Comparison of ENCODE assay signal across 27 cellular contexts in the genomic region with DNA sequence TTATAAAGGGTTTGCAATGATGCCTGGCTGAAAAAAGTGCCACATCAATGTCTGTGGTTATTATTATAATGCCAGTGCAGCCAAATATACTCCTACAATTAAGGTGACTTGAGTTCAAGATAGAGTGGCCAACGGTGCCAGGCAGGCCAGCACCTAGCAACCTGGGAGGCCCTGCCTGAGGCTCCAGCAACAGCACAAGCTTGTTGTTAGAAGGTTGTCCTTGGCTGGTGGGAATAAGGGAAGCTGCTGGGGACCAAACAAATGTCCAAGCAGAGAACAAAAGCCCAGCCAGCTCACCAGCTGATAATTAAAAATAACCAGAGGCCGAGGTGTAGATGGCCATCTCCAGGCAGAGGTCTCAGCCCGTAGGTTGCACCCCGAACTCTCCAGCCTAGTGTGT. TPM values are rescaled to one million over a fixed set of nuclear protein-coding genes. Genes with fewer than 3 reads are reported as not detected.
DNase-seq lines count a peak whose midpoint lies in the region; ATAC-seq and TF ChIP-seq lines count a peak whose summit lies in the region.
"Had no signal": no experiment of that assay in that cellular context is flagged by ENCODE, and none has a peak within 500 bp of the region (broad histone marks: within the 10 kb centered on the region; RNA-seq: fewer than 3 reads in every experiment).

No MANE protein-coding gene starts in this region.

- peak overlapping the region; percentile 94 for H3K9ac ChIP-seq in mucosa of stomach (ENCODE audit: low read length)

- intact Hi-C loops in breast epithelium (cut with DNase I; ENCODE audit: low total_unique reads) = no loop called here
- intact Hi-C loops in MCF 10A (cut with micrococcal nuclease) = no loop called here
- intact Hi-C loops in aorta (cut with DNase I) = no loop called here
- intact Hi-C loops in ascending aorta (cut with DNase I) = no loop called here

- TF ChIP-seq CTCF in breast epithelium (IDR thresholded peaks at IDR 0.05) (no peak), MCF 10A (IDR thresholded peaks at IDR 0.05; ENCODE audit: unreplicated experiment) (no peak), upper lobe of left lung (IDR thresholded peaks at IDR 0.05) (no peak), ascending aorta (IDR thresholded peaks at IDR 0.05) (no peak)

- no peaks in the 10 kb centered on the region for H3K4me1 Mint-ChIP-seq in MCF 10A (ENCODE audit: insufficient read depth, unreplicated experiment)
- H3K4me1 Mint-ChIP-seq: neural crest cell had no signal

- H3K27me3 ChIP-seq in breast epithelium = peaks cover 0 to 10% of the 10 kb centered on the region in 2 donors
- H3K27me3 ChIP-seq in esophagus (ENCODE audit: control insufficient read depth in 1 of 2, insufficient read depth in 2 of 2, low read length in 2 of 2) = no peaks in the 10 kb centered on the region
- H3K27me3 ChIP-seq in mucosa of stomach (ENCODE audit: control insufficient read depth, insufficient read depth, low read length) = peaks cover 9% of the 10 kb centered on the region
- H3K27me3 ChIP-seq in upper lobe of left lung = peaks cover 0 to 23% (median 9%) of the 10 kb centered on the region in 4 donors
- H3K27me3 ChIP-seq in aorta (ENCODE audit: control insufficient read depth in 1 of 2, insufficient read depth in 2 of 2, low read length in 1 of 2) = no peaks in the 10 kb centered on the region
- peaks cover 6% of the 10 kb centered on the region for H3K27me3 ChIP-seq in ascending aorta

- CTCF ChIA-PET in MCF 10A (lab: Yijun Ruan, JAX) = no interaction called here

- DNase-seq in breast epithelium (ENCODE audit: low spot score in 2 of 2) (peak in 1 of 2 donors; percentile 33), MCF 10A (ENCODE audit: unreplicated experiment) (no peak), upper lobe of left lung (no peak), SKM-1 treated with dmso at 0.1 percent for 144 hours (lab: John Stamatoyannopoulos, UW; ENCODE audit: unreplicated experiment) (no peak), aorta (no peak), ascending aorta (ENCODE audit: low spot score in 2 of 2) (no peak)
- DNase-seq: 8988T; activated CD4-positive, alpha-beta T cell treated with anti-CD3 and anti-CD28 coated beads, Interleukin-2, amount 50 U/mL, for 4 hours; activated effector memory CD4-positive, alpha-beta T cell treated with anti-CD3 and anti-CD28 coated beads, Interleukin-2, amount 50 U/mL, for 16 hours; activated T-cell treated with anti-CD3 and anti-CD28 coated beads for 4 hours; brain microvascular endothelial cell; CD8-positive, alpha-beta T cell; IMR-90; MG63; NCI-H1417 treated with DMSO at 0.1 percent for 48 hours; NCI-H510A treated with DMSO at 0.1 percent for 48 hours; psoas muscle; stimulated activated CD4-positive, alpha-beta T cell treated with anti-CD3 and anti-CD28 coated beads, Interleukin-4, amount 100 ng/mL, for 1 hour; stimulated activated naive CD8-positive, alpha-beta T cell treated with anti-CD3 and anti-CD28 coated beads, Interleukin-15, Interleukin-2, amounts not matched to agents 100 U/mL and 50 U/mL, for 24 hours; T-helper 2 cell had no signal

- POLR2A ChIA-PET in MCF 10A (lab: Yijun Ruan, JAX) = no interaction called here

- 68 to 77% methylated on average over 4 of the region's 4 CpGs for WGBS in esophagus, 2 donors
- WGBS in upper lobe of left lung, 2 donors = 32 to 51% methylated on average over 4 of the region's 4 CpGs
- WGBS in aorta, 2 donors = 79 to 83% methylated on average over 4 of the region's 4 CpGs

- no peaks in the 10 kb centered on the region for H3K9me3 Mint-ChIP-seq in MCF 10A (ENCODE audit: unreplicated experiment)
- H3K9me3 Mint-ChIP-seq: CD8-positive, alpha-beta T cell; neural crest cell had no signal

- H3K4me3 ChIP-seq in breast epithelium = peak overlapping the region in 2 of 3 donors; percentile 66 to 73
- peak overlapping the region; percentile 61 to 66 for H3K4me3 ChIP-seq in esophagus (ENCODE audit: low read depth in 1 of 2, low read length in 2 of 2)
- H3K4me3 ChIP-seq in mucosa of stomach (ENCODE audit: low read length) = peak overlapping the region; percentile 72
- peak overlapping the region in 3 of 4 donors; percentile 49 to 62 (median 60) for H3K4me3 ChIP-seq in upper lobe of left lung
- no peak overlapping the region for H3K4me3 ChIP-seq in aorta (ENCODE audit: low read length in 2 of 2)
- no peak overlapping the region for H3K4me3 ChIP-seq in ascending aorta
- H3K4me3 ChIP-seq: MG63, psoas muscle, SK-N-MC, skin epidermis had no signal

- H3K27me3 Mint-ChIP-seq in MCF 10A (ENCODE audit: insufficient read depth, unreplicated experiment) = peaks cover 69% of the 10 kb centered on the region

- no peaks in the 10 kb centered on the region for H3K9me3 ChIP-seq in breast epithelium
- no peaks in the 10 kb centered on the region for H3K9me3 ChIP-seq in esophagus (ENCODE audit: control insufficient read depth in 2 of 2, insufficient read depth in 1 of 2, low read depth in 1 of 2, low read length in 1 of 2)
- no peaks in the 10 kb centered on the region for H3K9me3 ChIP-seq in mucosa of stomach (ENCODE audit: control insufficient read depth, low read length)
- no peaks in the 10 kb centered on the region for H3K9me3 ChIP-seq in upper lobe of left lung
- no peaks in the 10 kb centered on the region for H3K9me3 ChIP-seq in aorta (ENCODE audit: control insufficient read depth, low read length)
- H3K9me3 ChIP-seq in ascending aorta = no peaks in the 10 kb centered on the region
- H3K9me3 ChIP-seq: MG63, psoas muscle, tibial nerve had no signal

- no peak overlapping the region for H3K27ac Mint-ChIP-seq in MCF 10A (ENCODE audit: low read depth, unreplicated experiment)
- H3K27ac Mint-ChIP-seq: CD8-positive, alpha-beta T cell had no signal

- H3K27ac ChIP-seq in breast epithelium (peak overlapping the region; percentile 90 to 94), esophagus (ENCODE audit: low read depth in 2 of 2, low read length in 1 of 2) (no peak overlapping the region), upper lobe of left lung (peak overlapping the region; percentile 27 to 88 (median 88)), aorta (ENCODE audit: low read depth in 1 of 2, low read length in 2 of 2) (no peak overlapping the region), ascending aorta (no peak overlapping the region)
- H3K27ac ChIP-seq: brain microvascular endothelial cell, psoas muscle, RWPE1, SK-N-MC had no signal

- no peak overlapping the region for H3K4me3 Mint-ChIP-seq in MCF 10A (ENCODE audit: unreplicated experiment)
- H3K4me3 Mint-ChIP-seq: CD8-positive, alpha-beta T cell; neural crest cell had no signal

- H3K36me3 Mint-ChIP-seq in MCF 10A (ENCODE audit: insufficient read depth, unreplicated experiment) = no peaks in the 10 kb centered on the region
- H3K36me3 Mint-ChIP-seq: CD8-positive, alpha-beta T cell had no signal

- TF ChIP-seq POLR2A in breast epithelium (IDR thresholded peaks at IDR 0.05) (no peak), upper lobe of left lung (IDR thresholded peaks at IDR 0.05) (no peak)

- BruUV-seq in MCF 10A (replicated peaks; lab: Mats Ljungman, UMichigan) = no TSS peak

- no peaks in the 10 kb centered on the region for H3K36me3 ChIP-seq in breast epithelium
- no peaks in the 10 kb centered on the region for H3K36me3 ChIP-seq in esophagus (ENCODE audit: control insufficient read depth in 2 of 2, insufficient read depth in 2 of 2, low read length in 1 of 2)
- H3K36me3 ChIP-seq in mucosa of stomach (ENCODE audit: control insufficient read depth, insufficient read depth, low read length) = no peaks in the 10 kb centered on the region
- H3K36me3 ChIP-seq in upper lobe of left lung = no peaks in the 10 kb centered on the region
- H3K36me3 ChIP-seq in aorta (ENCODE audit: control insufficient read depth in 1 of 2, insufficient read depth in 2 of 2, low read length in 1 of 2) = no peaks in the 10 kb centered on the region
- no peaks in the 10 kb centered on the region for H3K36me3 ChIP-seq in ascending aorta
- H3K36me3 ChIP-seq: brain microvascular endothelial cell, MG63, tibial nerve had no signal

- no peak for TF ChIP-seq EP300 in upper lobe of left lung (IDR thresholded peaks at IDR 0.05)

- H3K4me1 ChIP-seq in breast epithelium = no peaks in the 10 kb centered on the region
- peaks cover 0 to 4% of the 10 kb centered on the region in 2 donors for H3K4me1 ChIP-seq in esophagus (ENCODE audit: control insufficient read depth in 2 of 2, insufficient read depth in 2 of 2, low read length in 1 of 2)
- peaks cover 54% of the 10 kb centered on the region for H3K4me1 ChIP-seq in mucosa of stomach (ENCODE audit: control insufficient read depth, insufficient read depth, low read length)
- peaks cover 0 to 52% (median 9%) of the 10 kb centered on the region in 4 donors for H3K4me1 ChIP-seq in upper lobe of left lung
- no peaks in the 10 kb centered on the region for H3K4me1 ChIP-seq in aorta (ENCODE audit: control insufficient read depth in 1 of 2, insufficient read depth in 2 of 2, low read length in 2 of 2)
- no peaks in the 10 kb centered on the region for H3K4me1 ChIP-seq in ascending aorta
- H3K4me1 ChIP-seq: psoas muscle had no signal

- ATAC-seq in upper lobe of left lung (ENCODE audit: low FRiP score in 2 of 2) = no peak
- ATAC-seq in aorta (ENCODE audit: low FRiP score) = no peak
- ATAC-seq: CD8-positive, alpha-beta T cell; psoas muscle; stimulated activated naive CD8-positive, alpha-beta T cell treated with anti-CD3 and anti-CD28 coated beads, Interleukin-15, Interleukin-2, amounts not matched to agents 100 U/mL and 50 U/mL, for 24 hours had no signal

RNA-seq across cellular contexts. Expression of a gene that starts 2.0 kb away (rescaled TPM):
- total RNA-seq in breast epithelium = 10 to 100 TPM in 2 of 3 donors, not detected in 1; 32.1 to 56.6 TPM
- total RNA-seq in MCF 10A (2022) = not detected in 2 replicates
- polyA plus RNA-seq in esophagus = 10 to 100 TPM; 29.5 to 66.6 TPM
- total RNA-seq in upper lobe of left lung = 100 to 1,000 TPM in 3 of 6 donors, 10 to 100 TPM in 3; 65.3 to 195 (median 98.5) TPM
- total RNA-seq in aorta = not detected
- 10 to 100 TPM in 1 of 2 donors, under 1 TPM in 1; 0.10 to 10.4 TPM for polyA plus RNA-seq in aorta
- not detected for total RNA-seq in ascending aorta
- total RNA-seq: CD8-positive, alpha-beta T cell; IMR-90; neural crest cell; tibial nerve had no signal
- polyA plus RNA-seq: IMR-90 had no signal

Comparison
In these comparisons a context has a peak if more than half of its experiments do, and no peak if none do; other contexts are left out.
1. H3K27ac ChIP-seq: peak in breast epithelium (2 of 2) and upper lobe of left lung (4 of 4); none in esophagus (0 of 2), aorta (0 of 2) and ascending aorta (0 of 2).
2. H3K4me3 ChIP-seq: peak in breast epithelium (2 of 3), esophagus (2 of 2), mucosa of stomach (single experiment) and upper lobe of left lung (3 of 4); none in aorta (0 of 2) and ascending aorta (0 of 2).